Comparison of ENCODE assay signal across 26 cellular contexts in the genomic region with DNA sequence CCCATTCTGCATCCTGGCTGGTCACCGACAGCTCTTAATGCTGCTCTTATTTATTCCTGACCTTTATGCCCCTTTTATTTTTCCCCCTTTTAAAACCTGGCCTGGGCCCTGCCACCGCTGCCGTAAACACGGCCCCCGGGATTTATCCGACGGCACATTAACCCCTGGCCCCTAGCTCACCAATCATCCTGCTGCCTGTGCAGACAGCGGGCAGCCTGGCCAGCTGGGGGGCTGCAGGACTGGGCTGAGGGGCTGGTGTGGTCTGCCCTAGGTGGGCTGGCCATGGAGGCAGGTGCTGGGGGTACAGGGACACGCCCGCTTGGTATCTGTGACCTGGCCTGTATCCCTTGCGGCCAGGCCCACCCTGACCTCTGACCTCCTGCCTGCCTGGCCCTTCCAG. TPM values are rescaled to one million over a fixed set of nuclear protein-coding genes. Genes with fewer than 3 reads are reported as not detected.
"Had no signal": no experiment of that assay in that cellular context is flagged by ENCODE, and none has a peak within 500 bp of the region (broad histone marks: within the 10 kb centered on the region; RNA-seq: fewer than 3 reads in every experiment).

No MANE protein-coding gene starts in this region.

- H3K27ac Mint-ChIP-seq: dendritic cell treated with granulocyte-macrophage colony-stimulating factor and Interleukin-4, amounts not matched to agents 40 ng/mL and 50 ng/mL, for 4 days; effector memory CD8-positive, alpha-beta T cell; endodermal cell; immature natural killer cell had no signal

- H3K4me1 Mint-ChIP-seq: endodermal cell had no signal

- H3K27me3 ChIP-seq: colonic mucosa, gastrocnemius medialis, heart right ventricle, left lung had no signal

- H3K9me3 Mint-ChIP-seq: immature natural killer cell had no signal

- H3K4me3 Mint-ChIP-seq: dendritic cell treated with granulocyte-macrophage colony-stimulating factor and Interleukin-4, amounts not matched to agents 40 ng/mL and 50 ng/mL, for 4 days; effector memory CD8-positive, alpha-beta T cell; endodermal cell; immature natural killer cell had no signal

- DNase-seq: colonic mucosa; cortex of kidney; effector CD8-positive, alpha-beta T cell; effector memory CD8-positive, alpha-beta T cell; endodermal cell; erythroblast; esophagus squamous epithelium; foreskin fibroblast; foreskin melanocyte; gastrocnemius medialis; glutamatergic neuron; head of caudate nucleus; heart right ventricle; hippocampal formation; immature natural killer cell; islet precursor cell; kidney; kidney glomerular epithelial cell; left colon; left lung; left ventricle myocardium superior; lower lobe of right lung; mesenchymal stem cell; midbrain had no signal

- H3K36me3 Mint-ChIP-seq: immature natural killer cell had no signal

- H3K4me3 ChIP-seq: colonic mucosa, esophagus squamous epithelium, gastrocnemius medialis, heart right ventricle, left lung, lower lobe of right lung had no signal

- H3K36me3 ChIP-seq: colonic mucosa, esophagus squamous epithelium, gastrocnemius medialis, heart right ventricle, left lung, lower lobe of right lung had no signal

- H3K4me1 ChIP-seq: colonic mucosa, left lung, lower lobe of right lung had no signal

- H3K27ac ChIP-seq: colonic mucosa, epithelial cell of prostate, esophagus squamous epithelium, gastrocnemius medialis, heart right ventricle, left lung, lower lobe of right lung had no signal

- H3K9me3 ChIP-seq: colonic mucosa, gastrocnemius medialis, heart right ventricle, left lung, lower lobe of right lung had no signal

RNA-seq across cellular contexts. Expression of a gene that starts 21.4 kb away (rescaled TPM):
- polyA plus RNA-seq: immature natural killer cell had no signal
